16 cellular contexts compared by ENCODE assay signal in the genomic region with DNA sequence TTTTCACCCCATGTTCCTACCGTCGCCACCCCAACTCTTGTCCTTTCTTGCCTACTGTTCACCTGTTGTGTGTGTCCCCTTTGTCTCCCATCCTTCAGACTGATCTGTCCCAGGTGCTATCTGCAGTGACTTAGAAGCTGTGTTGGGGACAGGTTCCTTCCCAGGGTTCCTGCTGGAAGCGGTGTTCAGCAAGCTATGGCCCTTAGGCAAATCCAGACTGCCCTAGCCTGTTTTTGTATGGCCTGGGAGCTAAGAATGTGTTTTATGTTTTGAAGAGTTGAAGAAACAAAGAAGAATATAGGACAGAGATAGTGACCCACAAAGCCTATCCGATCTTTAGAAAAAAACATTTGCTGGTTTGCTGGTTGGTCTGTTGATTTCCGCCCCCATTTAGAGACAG.
"Had no signal": no experiment of that assay in that cellular context is flagged by ENCODE, and none has a peak within 500 bp of the region (broad histone marks: within the 10 kb centered on the region; RNA-seq: fewer than 3 reads in every experiment).

No MANE protein-coding gene starts in this region.

- DNase-seq: activated CD4-positive, alpha-beta T cell treated with anti-CD3 and anti-CD28 coated beads, Interleukin-2, amount 50 U/mL, for 4 hours; activated CD8-positive, alpha-beta memory T cell treated with anti-CD3 and anti-CD28 coated beads, Interleukin-2, amount 10 ng/mL, durations not matched to agents 7 days and 5 days; activated naive CD4-positive, alpha-beta T cell; activated naive CD8-positive, alpha-beta T cell treated with anti-CD3 and anti-CD28 coated beads for 36 hours; body of pancreas; caudate nucleus; cortex of kidney; heart right ventricle; natural killer cell; stimulated activated CD4-positive, alpha-beta T cell treated with anti-CD3 and anti-CD28 coated beads, Interleukin-4, amount 100 ng/mL, for 24 hours; stimulated activated naive B cell treated with anti-CD40 and anti-IgM and Interleukin-4, amounts not matched to agents 10 μg/mL and 1 μg/mL and 100 μg/mL, for 72 hours; SW 1271; T-helper 2 cell; transverse colon had no signal

- H3K9me3 Mint-ChIP-seq: activated naive CD8-positive, alpha-beta T cell treated with anti-CD3 and anti-CD28 coated beads for 36 hours; activated T-helper 17 cell treated with anti-CD3 and anti-CD28 coated beads, Interleukin-2, amount 50 U/mL, for 72 hours had no signal

- H3K27ac ChIP-seq: body of pancreas, transverse colon had no signal

- H3K36me3 ChIP-seq: heart right ventricle, transverse colon had no signal

- H3K4me1 ChIP-seq: body of pancreas had no signal

- H3K36me3 Mint-ChIP-seq: activated CD8-positive, alpha-beta memory T cell treated with anti-CD3 and anti-CD28 coated beads, Interleukin-2, amount 10 ng/mL, durations not matched to agents 7 days and 5 days; natural killer cell; stimulated activated naive B cell treated with anti-CD40 and anti-IgM and Interleukin-4, amounts not matched to agents 10 μg/mL and 1 μg/mL and 100 μg/mL, for 72 hours had no signal

- H3K9me3 ChIP-seq: body of pancreas, heart right ventricle, transverse colon had no signal

- H3K27me3 Mint-ChIP-seq: activated naive CD8-positive, alpha-beta T cell treated with anti-CD3 and anti-CD28 coated beads for 36 hours; activated T-helper 17 cell treated with anti-CD3 and anti-CD28 coated beads, Interleukin-2, amount 50 U/mL, for 72 hours; stimulated activated naive B cell treated with anti-CD40 and anti-IgM and Interleukin-4, amounts not matched to agents 10 μg/mL and 1 μg/mL and 100 μg/mL, for 72 hours had no signal

- H3K27ac Mint-ChIP-seq: activated CD8-positive, alpha-beta memory T cell treated with anti-CD3 and anti-CD28 coated beads, Interleukin-2, amount 10 ng/mL, durations not matched to agents 7 days and 5 days; activated naive CD8-positive, alpha-beta T cell treated with anti-CD3 and anti-CD28 coated beads for 36 hours; activated T-helper 17 cell treated with anti-CD3 and anti-CD28 coated beads, Interleukin-2, amount 50 U/mL, for 72 hours; natural killer cell; stimulated activated naive B cell treated with anti-CD40 and anti-IgM and Interleukin-4, amounts not matched to agents 10 μg/mL and 1 μg/mL and 100 μg/mL, for 72 hours had no signal

- H3K4me3 ChIP-seq: body of pancreas, transverse colon had no signal

- H3K4me3 Mint-ChIP-seq: activated CD8-positive, alpha-beta memory T cell treated with anti-CD3 and anti-CD28 coated beads, Interleukin-2, amount 10 ng/mL, durations not matched to agents 7 days and 5 days; activated naive CD8-positive, alpha-beta T cell treated with anti-CD3 and anti-CD28 coated beads for 36 hours; activated T-helper 17 cell treated with anti-CD3 and anti-CD28 coated beads, Interleukin-2, amount 50 U/mL, for 72 hours; natural killer cell; stimulated activated naive B cell treated with anti-CD40 and anti-IgM and Interleukin-4, amounts not matched to agents 10 μg/mL and 1 μg/mL and 100 μg/mL, for 72 hours had no signal

- H3K27me3 ChIP-seq: body of pancreas, heart right ventricle, transverse colon had no signal

- ATAC-seq: activated CD8-positive, alpha-beta memory T cell treated with anti-CD3 and anti-CD28 coated beads, Interleukin-2, amount 10 ng/mL, durations not matched to agents 7 days and 5 days; activated T-helper 17 cell treated with anti-CD3 and anti-CD28 coated beads, Interleukin-2, amount 50 U/mL, for 72 hours; body of pancreas; esophagus mucosa; natural killer cell; stimulated activated naive B cell treated with anti-CD40 and anti-IgM and Interleukin-4, amounts not matched to agents 10 μg/mL and 1 μg/mL and 100 μg/mL, for 72 hours had no signal

- H3K4me1 Mint-ChIP-seq: activated CD8-positive, alpha-beta memory T cell treated with anti-CD3 and anti-CD28 coated beads, Interleukin-2, amount 10 ng/mL, durations not matched to agents 7 days and 5 days; activated naive CD8-positive, alpha-beta T cell treated with anti-CD3 and anti-CD28 coated beads for 36 hours; activated T-helper 17 cell treated with anti-CD3 and anti-CD28 coated beads, Interleukin-2, amount 50 U/mL, for 72 hours; natural killer cell; stimulated activated naive B cell treated with anti-CD40 and anti-IgM and Interleukin-4, amounts not matched to agents 10 μg/mL and 1 μg/mL and 100 μg/mL, for 72 hours had no signal
